In the genomic region with DNA sequence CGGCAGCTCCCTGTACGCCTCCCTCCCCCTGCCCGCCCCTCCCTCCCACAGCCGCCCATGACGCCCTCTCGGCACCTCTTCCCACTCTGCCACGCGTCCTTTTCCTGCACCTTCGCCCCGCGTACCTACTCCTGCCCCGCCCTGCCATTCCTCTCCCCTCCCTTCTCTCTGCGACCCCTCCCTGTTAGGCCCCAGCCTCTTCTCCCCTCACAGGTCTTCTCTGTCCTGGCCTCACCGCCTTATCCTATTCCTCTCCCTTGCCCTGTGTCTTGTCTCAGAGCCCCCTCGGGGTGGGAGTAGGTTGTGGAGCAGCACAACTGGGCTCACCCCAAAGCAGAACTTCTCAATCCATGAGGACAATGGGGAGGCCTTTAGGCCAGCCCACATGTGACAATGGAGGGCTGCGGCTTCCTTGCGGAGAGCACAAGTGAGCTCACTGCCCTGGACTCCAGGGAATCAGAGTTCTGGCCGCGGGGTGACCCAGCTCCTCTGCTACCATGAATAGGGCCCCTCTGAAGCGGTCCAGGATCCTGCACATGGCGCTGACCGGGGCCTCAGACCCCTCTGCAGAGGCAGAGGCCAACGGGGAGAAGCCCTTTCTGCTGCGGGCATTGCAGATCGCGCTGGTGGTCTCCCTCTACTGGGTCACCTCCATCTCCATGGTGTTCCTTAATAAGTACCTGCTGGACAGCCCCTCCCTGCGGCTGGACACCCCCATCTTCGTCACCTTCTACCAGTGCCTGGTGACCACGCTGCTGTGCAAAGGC, we compare ENCODE assay signal across 1 cellular context.
TF ChIP-seq lines count a peak whose summit lies in the region.

No MANE protein-coding gene starts in this region.

TF ChIP-seq in HepG2, 621 proteins besides CTCF, POLR2A, EP300 and RAD21 (continued from another document and continues in another):
- TF ChIP-seq, protein P1, sequence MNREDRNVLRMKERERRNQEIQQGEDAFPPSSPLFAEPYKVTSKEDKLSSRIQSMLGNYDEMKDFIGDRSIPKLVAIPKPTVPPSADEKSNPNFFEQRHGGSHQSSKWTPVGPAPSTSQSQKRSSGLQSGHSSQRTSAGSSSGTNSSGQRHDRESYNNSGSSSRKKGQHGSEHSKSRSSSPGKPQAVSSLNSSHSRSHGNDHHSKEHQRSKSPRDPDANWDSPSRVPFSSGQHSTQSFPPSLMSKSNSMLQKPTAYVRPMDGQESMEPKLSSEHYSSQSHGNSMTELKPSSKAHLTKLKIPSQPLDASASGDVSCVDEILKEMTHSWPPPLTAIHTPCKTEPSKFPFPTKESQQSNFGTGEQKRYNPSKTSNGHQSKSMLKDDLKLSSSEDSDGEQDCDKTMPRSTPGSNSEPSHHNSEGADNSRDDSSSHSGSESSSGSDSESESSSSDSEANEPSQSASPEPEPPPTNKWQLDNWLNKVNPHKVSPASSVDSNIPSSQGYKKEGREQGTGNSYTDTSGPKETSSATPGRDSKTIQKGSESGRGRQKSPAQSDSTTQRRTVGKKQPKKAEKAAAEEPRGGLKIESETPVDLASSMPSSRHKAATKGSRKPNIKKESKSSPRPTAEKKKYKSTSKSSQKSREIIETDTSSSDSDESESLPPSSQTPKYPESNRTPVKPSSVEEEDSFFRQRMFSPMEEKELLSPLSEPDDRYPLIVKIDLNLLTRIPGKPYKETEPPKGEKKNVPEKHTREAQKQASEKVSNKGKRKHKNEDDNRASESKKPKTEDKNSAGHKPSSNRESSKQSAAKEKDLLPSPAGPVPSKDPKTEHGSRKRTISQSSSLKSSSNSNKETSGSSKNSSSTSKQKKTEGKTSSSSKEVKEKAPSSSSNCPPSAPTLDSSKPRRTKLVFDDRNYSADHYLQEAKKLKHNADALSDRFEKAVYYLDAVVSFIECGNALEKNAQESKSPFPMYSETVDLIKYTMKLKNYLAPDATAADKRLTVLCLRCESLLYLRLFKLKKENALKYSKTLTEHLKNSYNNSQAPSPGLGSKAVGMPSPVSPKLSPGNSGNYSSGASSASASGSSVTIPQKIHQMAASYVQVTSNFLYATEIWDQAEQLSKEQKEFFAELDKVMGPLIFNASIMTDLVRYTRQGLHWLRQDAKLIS (CRISPR knock-in tag; IDR thresholded peaks at IDR 0.05) = no peak
- TF ChIP-seq ZBTB7B (CRISPR knock-in tag; IDR thresholded peaks at IDR 0.05) = no peak
- no peak for TF ChIP-seq KDM3A (CRISPR knock-in tag; IDR thresholded peaks at IDR 0.05; ENCODE audit: low read depth)
- TF ChIP-seq CAMTA2 (CRISPR knock-in tag; IDR thresholded peaks at IDR 0.05; ENCODE audit: borderline replicate concordance) = no peak
- 0 out of 2 replicates have a peak, but pooled peaks have one; percentile 59 for TF ChIP-seq RNF2 (conservative IDR thresholded peaks at IDR 0.05; ENCODE audit: low read depth)
- peak; percentile 46; the same call in 1 of the 2 replicates for TF ChIP-seq SAP130 (CRISPR knock-in tag; IDR thresholded peaks at IDR 0.05; ENCODE audit: low read depth)
- 0 out of 2 replicates have a peak, but pooled peaks have one; percentile 24 for TF ChIP-seq ZC3H13 (CRISPR knock-in tag; IDR thresholded peaks at IDR 0.05)
- TF ChIP-seq, protein P2, sequence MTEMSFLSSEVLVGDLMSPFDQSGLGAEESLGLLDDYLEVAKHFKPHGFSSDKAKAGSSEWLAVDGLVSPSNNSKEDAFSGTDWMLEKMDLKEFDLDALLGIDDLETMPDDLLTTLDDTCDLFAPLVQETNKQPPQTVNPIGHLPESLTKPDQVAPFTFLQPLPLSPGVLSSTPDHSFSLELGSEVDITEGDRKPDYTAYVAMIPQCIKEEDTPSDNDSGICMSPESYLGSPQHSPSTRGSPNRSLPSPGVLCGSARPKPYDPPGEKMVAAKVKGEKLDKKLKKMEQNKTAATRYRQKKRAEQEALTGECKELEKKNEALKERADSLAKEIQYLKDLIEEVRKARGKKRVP (CRISPR knock-in tag; IDR thresholded peaks at IDR 0.05) = no peak
- TF ChIP-seq, protein P3, sequence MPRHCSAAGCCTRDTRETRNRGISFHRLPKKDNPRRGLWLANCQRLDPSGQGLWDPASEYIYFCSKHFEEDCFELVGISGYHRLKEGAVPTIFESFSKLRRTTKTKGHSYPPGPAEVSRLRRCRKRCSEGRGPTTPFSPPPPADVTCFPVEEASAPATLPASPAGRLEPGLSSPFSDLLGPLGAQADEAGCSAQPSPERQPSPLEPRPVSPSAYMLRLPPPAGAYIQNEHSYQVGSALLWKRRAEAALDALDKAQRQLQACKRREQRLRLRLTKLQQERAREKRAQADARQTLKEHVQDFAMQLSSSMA (CRISPR knock-in tag; IDR thresholded peaks at IDR 0.05) = no peak
- TF ChIP-seq, protein P4, sequence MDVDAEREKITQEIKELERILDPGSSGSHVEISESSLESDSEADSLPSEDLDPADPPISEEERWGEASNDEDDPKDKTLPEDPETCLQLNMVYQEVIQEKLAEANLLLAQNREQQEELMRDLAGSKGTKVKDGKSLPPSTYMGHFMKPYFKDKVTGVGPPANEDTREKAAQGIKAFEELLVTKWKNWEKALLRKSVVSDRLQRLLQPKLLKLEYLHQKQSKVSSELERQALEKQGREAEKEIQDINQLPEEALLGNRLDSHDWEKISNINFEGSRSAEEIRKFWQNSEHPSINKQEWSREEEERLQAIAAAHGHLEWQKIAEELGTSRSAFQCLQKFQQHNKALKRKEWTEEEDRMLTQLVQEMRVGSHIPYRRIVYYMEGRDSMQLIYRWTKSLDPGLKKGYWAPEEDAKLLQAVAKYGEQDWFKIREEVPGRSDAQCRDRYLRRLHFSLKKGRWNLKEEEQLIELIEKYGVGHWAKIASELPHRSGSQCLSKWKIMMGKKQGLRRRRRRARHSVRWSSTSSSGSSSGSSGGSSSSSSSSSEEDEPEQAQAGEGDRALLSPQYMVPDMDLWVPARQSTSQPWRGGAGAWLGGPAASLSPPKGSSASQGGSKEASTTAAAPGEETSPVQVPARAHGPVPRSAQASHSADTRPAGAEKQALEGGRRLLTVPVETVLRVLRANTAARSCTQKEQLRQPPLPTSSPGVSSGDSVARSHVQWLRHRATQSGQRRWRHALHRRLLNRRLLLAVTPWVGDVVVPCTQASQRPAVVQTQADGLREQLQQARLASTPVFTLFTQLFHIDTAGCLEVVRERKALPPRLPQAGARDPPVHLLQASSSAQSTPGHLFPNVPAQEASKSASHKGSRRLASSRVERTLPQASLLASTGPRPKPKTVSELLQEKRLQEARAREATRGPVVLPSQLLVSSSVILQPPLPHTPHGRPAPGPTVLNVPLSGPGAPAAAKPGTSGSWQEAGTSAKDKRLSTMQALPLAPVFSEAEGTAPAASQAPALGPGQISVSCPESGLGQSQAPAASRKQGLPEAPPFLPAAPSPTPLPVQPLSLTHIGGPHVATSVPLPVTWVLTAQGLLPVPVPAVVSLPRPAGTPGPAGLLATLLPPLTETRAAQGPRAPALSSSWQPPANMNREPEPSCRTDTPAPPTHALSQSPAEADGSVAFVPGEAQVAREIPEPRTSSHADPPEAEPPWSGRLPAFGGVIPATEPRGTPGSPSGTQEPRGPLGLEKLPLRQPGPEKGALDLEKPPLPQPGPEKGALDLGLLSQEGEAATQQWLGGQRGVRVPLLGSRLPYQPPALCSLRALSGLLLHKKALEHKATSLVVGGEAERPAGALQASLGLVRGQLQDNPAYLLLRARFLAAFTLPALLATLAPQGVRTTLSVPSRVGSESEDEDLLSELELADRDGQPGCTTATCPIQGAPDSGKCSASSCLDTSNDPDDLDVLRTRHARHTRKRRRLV (CRISPR knock-in tag; IDR thresholded peaks at IDR 0.05) = no peak
- no peak for TF ChIP-seq ZSCAN30 (CRISPR knock-in tag; IDR thresholded peaks at IDR 0.05)
- TF ChIP-seq ZNF121 (CRISPR knock-in tag; IDR thresholded peaks at IDR 0.05) = 0 out of 2 replicates have a peak, but pooled peaks have one; percentile 8
- TF ChIP-seq SNAI1 (CRISPR knock-in tag; IDR thresholded peaks at IDR 0.05; ENCODE audit: borderline replicate concordance) = no peak
- no peak for TF ChIP-seq KAT8 (CRISPR knock-in tag; IDR thresholded peaks at IDR 0.05)
- TF ChIP-seq GATAD1 (CRISPR knock-in tag; IDR thresholded peaks at IDR 0.05) = no peak
- TF ChIP-seq MTF2 (CRISPR knock-in tag; IDR thresholded peaks at IDR 0.05; ENCODE audit: borderline replicate concordance) = no peak
- TF ChIP-seq, protein P5, sequence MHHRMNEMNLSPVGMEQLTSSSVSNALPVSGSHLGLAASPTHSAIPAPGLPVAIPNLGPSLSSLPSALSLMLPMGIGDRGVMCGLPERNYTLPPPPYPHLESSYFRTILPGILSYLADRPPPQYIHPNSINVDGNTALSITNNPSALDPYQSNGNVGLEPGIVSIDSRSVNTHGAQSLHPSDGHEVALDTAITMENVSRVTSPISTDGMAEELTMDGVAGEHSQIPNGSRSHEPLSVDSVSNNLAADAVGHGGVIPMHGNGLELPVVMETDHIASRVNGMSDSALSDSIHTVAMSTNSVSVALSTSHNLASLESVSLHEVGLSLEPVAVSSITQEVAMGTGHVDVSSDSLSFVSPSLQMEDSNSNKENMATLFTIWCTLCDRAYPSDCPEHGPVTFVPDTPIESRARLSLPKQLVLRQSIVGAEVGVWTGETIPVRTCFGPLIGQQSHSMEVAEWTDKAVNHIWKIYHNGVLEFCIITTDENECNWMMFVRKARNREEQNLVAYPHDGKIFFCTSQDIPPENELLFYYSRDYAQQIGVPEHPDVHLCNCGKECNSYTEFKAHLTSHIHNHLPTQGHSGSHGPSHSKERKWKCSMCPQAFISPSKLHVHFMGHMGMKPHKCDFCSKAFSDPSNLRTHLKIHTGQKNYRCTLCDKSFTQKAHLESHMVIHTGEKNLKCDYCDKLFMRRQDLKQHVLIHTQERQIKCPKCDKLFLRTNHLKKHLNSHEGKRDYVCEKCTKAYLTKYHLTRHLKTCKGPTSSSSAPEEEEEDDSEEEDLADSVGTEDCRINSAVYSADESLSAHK (CRISPR knock-in tag; IDR thresholded peaks at IDR 0.05; ENCODE audit: borderline replicate concordance) = no peak
- TF ChIP-seq ZNF781 (CRISPR knock-in tag; IDR thresholded peaks at IDR 0.05; ENCODE audit: borderline replicate concordance, not compliant biosample characterization) = no peak
- TF ChIP-seq ZIK1 (CRISPR knock-in tag; IDR thresholded peaks at IDR 0.05; ENCODE audit: borderline replicate concordance, low read depth) = no peak
- TF ChIP-seq ATF1 (CRISPR knock-in tag; IDR thresholded peaks at IDR 0.05) = no peak
- TF ChIP-seq SRSF1 (optimal IDR thresholded peaks at IDR 0.05; ENCODE audit: low read depth, low read length) = no peak
- no peak for TF ChIP-seq HDAC6 (IDR thresholded peaks at IDR 0.05; ENCODE audit: low read depth, low read length)
- TF ChIP-seq HMG20B (CRISPR knock-in tag; conservative IDR thresholded peaks at IDR 0.05) = no peak
- TF ChIP-seq ZNF552 (CRISPR knock-in tag; IDR thresholded peaks at IDR 0.05; ENCODE audit: borderline replicate concordance) = 0 out of 2 replicates have a peak, but pooled peaks have one; percentile 51
- TF ChIP-seq, protein P6, sequence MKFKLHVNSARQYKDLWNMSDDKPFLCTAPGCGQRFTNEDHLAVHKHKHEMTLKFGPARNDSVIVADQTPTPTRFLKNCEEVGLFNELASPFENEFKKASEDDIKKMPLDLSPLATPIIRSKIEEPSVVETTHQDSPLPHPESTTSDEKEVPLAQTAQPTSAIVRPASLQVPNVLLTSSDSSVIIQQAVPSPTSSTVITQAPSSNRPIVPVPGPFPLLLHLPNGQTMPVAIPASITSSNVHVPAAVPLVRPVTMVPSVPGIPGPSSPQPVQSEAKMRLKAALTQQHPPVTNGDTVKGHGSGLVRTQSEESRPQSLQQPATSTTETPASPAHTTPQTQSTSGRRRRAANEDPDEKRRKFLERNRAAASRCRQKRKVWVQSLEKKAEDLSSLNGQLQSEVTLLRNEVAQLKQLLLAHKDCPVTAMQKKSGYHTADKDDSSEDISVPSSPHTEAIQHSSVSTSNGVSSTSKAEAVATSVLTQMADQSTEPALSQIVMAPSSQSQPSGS (CRISPR knock-in tag; IDR thresholded peaks at IDR 0.05) = no peak
- TF ChIP-seq, protein P7, sequence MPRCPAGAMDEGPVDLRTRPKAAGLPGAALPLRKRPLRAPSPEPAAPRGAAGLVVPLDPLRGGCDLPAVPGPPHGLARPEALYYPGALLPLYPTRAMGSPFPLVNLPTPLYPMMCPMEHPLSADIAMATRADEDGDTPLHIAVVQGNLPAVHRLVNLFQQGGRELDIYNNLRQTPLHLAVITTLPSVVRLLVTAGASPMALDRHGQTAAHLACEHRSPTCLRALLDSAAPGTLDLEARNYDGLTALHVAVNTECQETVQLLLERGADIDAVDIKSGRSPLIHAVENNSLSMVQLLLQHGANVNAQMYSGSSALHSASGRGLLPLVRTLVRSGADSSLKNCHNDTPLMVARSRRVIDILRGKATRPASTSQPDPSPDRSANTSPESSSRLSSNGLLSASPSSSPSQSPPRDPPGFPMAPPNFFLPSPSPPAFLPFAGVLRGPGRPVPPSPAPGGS (CRISPR knock-in tag; IDR thresholded peaks at IDR 0.05) = 0 out of 2 replicates have a peak, but pooled peaks have one; percentile 74
- TF ChIP-seq ZNF777 (CRISPR knock-in tag; IDR thresholded peaks at IDR 0.05) = no peak
- TF ChIP-seq, protein P8, sequence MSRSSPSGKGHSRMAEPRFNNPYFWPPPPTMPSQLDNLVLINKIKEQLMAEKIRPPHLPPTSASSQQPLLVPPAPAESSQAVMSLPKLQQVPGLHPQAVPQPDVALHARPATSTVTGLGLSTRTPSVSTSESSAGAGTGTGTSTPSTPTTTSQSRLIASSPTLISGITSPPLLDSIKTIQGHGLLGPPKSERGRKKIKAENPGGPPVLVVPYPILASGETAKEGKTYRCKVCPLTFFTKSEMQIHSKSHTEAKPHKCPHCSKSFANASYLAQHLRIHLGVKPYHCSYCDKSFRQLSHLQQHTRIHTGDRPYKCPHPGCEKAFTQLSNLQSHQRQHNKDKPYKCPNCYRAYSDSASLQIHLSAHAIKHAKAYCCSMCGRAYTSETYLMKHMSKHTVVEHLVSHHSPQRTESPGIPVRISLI (CRISPR knock-in tag; IDR thresholded peaks at IDR 0.05; ENCODE audit: borderline replicate concordance) = no peak
- TF ChIP-seq IRX3 (CRISPR knock-in tag; IDR thresholded peaks at IDR 0.05; ENCODE audit: borderline replicate concordance, low read depth) = no peak
- TF ChIP-seq SYNCRIP (IDR thresholded peaks at IDR 0.05; ENCODE audit: insufficient read depth, low read depth, low read length) = no peak
- no peak for TF ChIP-seq KDM5A (IDR thresholded peaks at IDR 0.05; ENCODE audit: borderline replicate concordance, low read length)
- no peak for TF ChIP-seq RFXANK (CRISPR knock-in tag; IDR thresholded peaks at IDR 0.05)
- no peak for TF ChIP-seq ZNF232 (CRISPR knock-in tag; IDR thresholded peaks at IDR 0.05; ENCODE audit: borderline replicate concordance)
- TF ChIP-seq ZNF3 (CRISPR knock-in tag; IDR thresholded peaks at IDR 0.05) = no peak
- no peak for TF ChIP-seq ZNF879 (CRISPR knock-in tag; IDR thresholded peaks at IDR 0.05)
- no peak for TF ChIP-seq TAF15 (IDR thresholded peaks at IDR 0.05; ENCODE audit: low read depth, low read length, poor library complexity, severe bottlenecking)
- TF ChIP-seq ZNF138 (CRISPR knock-in tag; IDR thresholded peaks at IDR 0.05; ENCODE audit: low read depth) = no peak
- TF ChIP-seq NCOR1 (IDR thresholded peaks at IDR 0.05; ENCODE audit: borderline replicate concordance, low read length) = no peak
- 0 out of 2 replicates have a peak, but pooled peaks have one; percentile 3 for TF ChIP-seq ATF7-NPFF (CRISPR knock-in tag; IDR thresholded peaks at IDR 0.05; ENCODE audit: low read depth)
- no peak for TF ChIP-seq PHF21A (CRISPR knock-in tag; IDR thresholded peaks at IDR 0.05)
- TF ChIP-seq PRMT3 (CRISPR knock-in tag; IDR thresholded peaks at IDR 0.05; ENCODE audit: borderline replicate concordance, low read depth) = 0 out of 2 replicates have a peak, but pooled peaks have one; percentile 35
- TF ChIP-seq PHF8 (CRISPR knock-in tag; IDR thresholded peaks at IDR 0.05) = peak; percentile 39; the same call in 1 of the 2 replicates
